In genomic region chr18:69953191-69953590, GRCh38 we compare ENCODE assay signal across 18 cellular contexts. TPM values are rescaled to one million over a fixed set of nuclear protein-coding genes. Genes with fewer than 3 reads are reported as not detected.
DNase-seq lines count a peak whose midpoint lies in the region; ATAC-seq lines count a peak whose summit lies in the region.
"Had no signal": no experiment of that assay in that cellular context is flagged by ENCODE, and none has a peak within 500 bp of the region (broad histone marks: within the 10 kb centered on the region; RNA-seq: fewer than 3 reads in every experiment).

No MANE protein-coding gene starts in this region.

- POLR2A ChIA-PET in activated naive CD8-positive, alpha-beta T cell treated with anti-CD3 and anti-CD28 coated beads, Interleukin-2, amount 10 ng/mL, durations not matched to agents 7 days and 5 days (lab: Charles Lee): no interaction called here
- POLR2A ChIA-PET in activated CD4-positive, alpha-beta memory T cell treated with anti-CD3 and anti-CD28 coated beads, Interleukin-2, amount 10 ng/mL, durations not matched to agents 7 days and 5 days (lab: Charles Lee): interaction anchor here (4.7 kb wide), 1 partner anchor 18 kb away, joined by 81 read pairs; no protein-coding TSS in a partner anchor

- H3K27ac Mint-ChIP-seq in activated CD4-positive, alpha-beta T cell treated with anti-CD3 and anti-CD28 coated beads, Interleukin-2, amount 10 ng/mL, durations not matched to agents 24 days and 14 days: peak overlapping the region; percentile 25
- H3K27ac Mint-ChIP-seq in activated naive CD8-positive, alpha-beta T cell treated with anti-CD3 and anti-CD28 coated beads, Interleukin-2, amount 10 ng/mL, durations not matched to agents 7 days and 5 days: peak overlapping the region; percentile 10
- no peak overlapping the region for H3K27ac Mint-ChIP-seq in activated naive CD8-positive, alpha-beta T cell treated with anti-CD3 and anti-CD28 coated beads for 36 hours
- no peak overlapping the region for H3K27ac Mint-ChIP-seq in activated CD4-positive, alpha-beta memory T cell treated with anti-CD3 and anti-CD28 coated beads, Interleukin-2, amount 10 ng/mL, durations not matched to agents 7 days and 5 days
- H3K27ac Mint-ChIP-seq in stimulated activated effector memory CD8-positive, alpha-beta T cell treated with anti-CD3 and anti-CD28 coated beads, Interleukin-12 subunit alpha, Interleukin-12 subunit beta, amount 100 ng/mL, for 72 hours: no peak overlapping the region

- intact Hi-C loops in activated CD4-positive, alpha-beta T cell treated with anti-CD3 and anti-CD28 coated beads, Interleukin-2, amount 10 ng/mL, durations not matched to agents 24 days and 14 days (cut with micrococcal nuclease): no loop called here

- H3K9me3 Mint-ChIP-seq in activated CD4-positive, alpha-beta T cell treated with anti-CD3 and anti-CD28 coated beads, Interleukin-2, amount 10 ng/mL, durations not matched to agents 24 days and 14 days: peaks cover 5% of the 10 kb centered on the region
- H3K9me3 Mint-ChIP-seq in activated naive CD8-positive, alpha-beta T cell treated with anti-CD3 and anti-CD28 coated beads, Interleukin-2, amount 10 ng/mL, durations not matched to agents 7 days and 5 days: peaks cover 5% of the 10 kb centered on the region
- peaks cover 9% of the 10 kb centered on the region for H3K9me3 Mint-ChIP-seq in activated naive CD8-positive, alpha-beta T cell treated with anti-CD3 and anti-CD28 coated beads for 36 hours
- peaks cover 5% of the 10 kb centered on the region for H3K9me3 Mint-ChIP-seq in activated CD4-positive, alpha-beta memory T cell treated with anti-CD3 and anti-CD28 coated beads, Interleukin-2, amount 10 ng/mL, durations not matched to agents 7 days and 5 days
- H3K9me3 Mint-ChIP-seq in stimulated activated effector memory CD8-positive, alpha-beta T cell treated with anti-CD3 and anti-CD28 coated beads, Interleukin-12 subunit alpha, Interleukin-12 subunit beta, amount 100 ng/mL, for 72 hours: peaks cover 4% of the 10 kb centered on the region
- H3K9me3 Mint-ChIP-seq: CD8-positive, alpha-beta T cell had no signal

- H3K4me1 Mint-ChIP-seq in activated CD4-positive, alpha-beta T cell treated with anti-CD3 and anti-CD28 coated beads, Interleukin-2, amount 10 ng/mL, durations not matched to agents 24 days and 14 days: peaks cover 24% of the 10 kb centered on the region
- peaks cover 18% of the 10 kb centered on the region for H3K4me1 Mint-ChIP-seq in activated naive CD8-positive, alpha-beta T cell treated with anti-CD3 and anti-CD28 coated beads, Interleukin-2, amount 10 ng/mL, durations not matched to agents 7 days and 5 days
- H3K4me1 Mint-ChIP-seq in activated naive CD8-positive, alpha-beta T cell treated with anti-CD3 and anti-CD28 coated beads for 36 hours: peaks cover 15% of the 10 kb centered on the region
- H3K4me1 Mint-ChIP-seq in activated CD4-positive, alpha-beta memory T cell treated with anti-CD3 and anti-CD28 coated beads, Interleukin-2, amount 10 ng/mL, durations not matched to agents 7 days and 5 days: peaks cover 33% of the 10 kb centered on the region
- H3K4me1 Mint-ChIP-seq in stimulated activated effector memory CD8-positive, alpha-beta T cell treated with anti-CD3 and anti-CD28 coated beads, Interleukin-12 subunit alpha, Interleukin-12 subunit beta, amount 100 ng/mL, for 72 hours: peaks cover 22% of the 10 kb centered on the region

- no peak for DNase-seq in activated CD4-positive, alpha-beta T cell treated with anti-CD3 and anti-CD28 coated beads, Interleukin-2, amount 10 ng/mL, durations not matched to agents 24 days and 14 days
- DNase-seq in activated CD4-positive, alpha-beta T cell treated with anti-CD3 and anti-CD28 coated beads for 1 hour: no peak
- DNase-seq in activated naive CD8-positive, alpha-beta T cell treated with anti-CD3 and anti-CD28 coated beads, Interleukin-2, amount 10 ng/mL, durations not matched to agents 7 days and 5 days: no peak
- DNase-seq in activated naive CD8-positive, alpha-beta T cell treated with anti-CD3 and anti-CD28 coated beads for 36 hours: no peak
- no peak for DNase-seq in activated CD4-positive, alpha-beta memory T cell treated with anti-CD3 and anti-CD28 coated beads, Interleukin-2, amount 10 ng/mL, durations not matched to agents 7 days and 5 days
- DNase-seq in stimulated activated effector memory CD8-positive, alpha-beta T cell treated with anti-CD3 and anti-CD28 coated beads, Interleukin-12 subunit alpha, Interleukin-12 subunit beta, amount 100 ng/mL, for 72 hours (ENCODE audit: low spot score in 2 of 2): no peak
- no peak for DNase-seq in stimulated activated naive CD4-positive, alpha-beta T cell (lab: John Stamatoyannopoulos, UW)
- DNase-seq in NCI-H1092 (lab: John Stamatoyannopoulos, UW): no peak
- DNase-seq: CD8-positive, alpha-beta T cell; DMS53; GOT3; IMR-90; Karpas-422; NCI-H1436; NCI-H1930; NCI-H526; PC-9 had no signal

- H3K36me3 Mint-ChIP-seq in activated CD4-positive, alpha-beta T cell treated with anti-CD3 and anti-CD28 coated beads, Interleukin-2, amount 10 ng/mL, durations not matched to agents 24 days and 14 days (ENCODE audit: low read depth): peaks cover 26% of the 10 kb centered on the region
- peaks cover 12% of the 10 kb centered on the region for H3K36me3 Mint-ChIP-seq in activated naive CD8-positive, alpha-beta T cell treated with anti-CD3 and anti-CD28 coated beads, Interleukin-2, amount 10 ng/mL, durations not matched to agents 7 days and 5 days
- peaks cover 22% of the 10 kb centered on the region for H3K36me3 Mint-ChIP-seq in activated naive CD8-positive, alpha-beta T cell treated with anti-CD3 and anti-CD28 coated beads for 36 hours
- peaks cover 29% of the 10 kb centered on the region for H3K36me3 Mint-ChIP-seq in activated CD4-positive, alpha-beta memory T cell treated with anti-CD3 and anti-CD28 coated beads, Interleukin-2, amount 10 ng/mL, durations not matched to agents 7 days and 5 days (ENCODE audit: low read depth)
- peaks cover 4% of the 10 kb centered on the region for H3K36me3 Mint-ChIP-seq in stimulated activated effector memory CD8-positive, alpha-beta T cell treated with anti-CD3 and anti-CD28 coated beads, Interleukin-12 subunit alpha, Interleukin-12 subunit beta, amount 100 ng/mL, for 72 hours
- H3K36me3 Mint-ChIP-seq: CD8-positive, alpha-beta T cell had no signal

- no peak for ATAC-seq in activated naive CD8-positive, alpha-beta T cell treated with anti-CD3 and anti-CD28 coated beads, Interleukin-2, amount 10 ng/mL, durations not matched to agents 7 days and 5 days (ENCODE audit: low read depth)
- no peak for ATAC-seq in stimulated activated effector memory CD8-positive, alpha-beta T cell treated with anti-CD3 and anti-CD28 coated beads, Interleukin-12 subunit alpha, Interleukin-12 subunit beta, amount 100 ng/mL, for 72 hours
- ATAC-seq: CD8-positive, alpha-beta T cell; HCT116 had no signal

- no peaks in the 10 kb centered on the region for H3K27me3 Mint-ChIP-seq in activated CD4-positive, alpha-beta T cell treated with anti-CD3 and anti-CD28 coated beads, Interleukin-2, amount 10 ng/mL, durations not matched to agents 24 days and 14 days
- H3K27me3 Mint-ChIP-seq in activated naive CD8-positive, alpha-beta T cell treated with anti-CD3 and anti-CD28 coated beads, Interleukin-2, amount 10 ng/mL, durations not matched to agents 7 days and 5 days: no peaks in the 10 kb centered on the region
- no peaks in the 10 kb centered on the region for H3K27me3 Mint-ChIP-seq in activated naive CD8-positive, alpha-beta T cell treated with anti-CD3 and anti-CD28 coated beads for 36 hours
- no peaks in the 10 kb centered on the region for H3K27me3 Mint-ChIP-seq in activated CD4-positive, alpha-beta memory T cell treated with anti-CD3 and anti-CD28 coated beads, Interleukin-2, amount 10 ng/mL, durations not matched to agents 7 days and 5 days

- H3K4me3 Mint-ChIP-seq in activated CD4-positive, alpha-beta T cell treated with anti-CD3 and anti-CD28 coated beads, Interleukin-2, amount 10 ng/mL, durations not matched to agents 24 days and 14 days: peak overlapping the region; percentile 47
- no peak overlapping the region for H3K4me3 Mint-ChIP-seq in activated naive CD8-positive, alpha-beta T cell treated with anti-CD3 and anti-CD28 coated beads, Interleukin-2, amount 10 ng/mL, durations not matched to agents 7 days and 5 days
- H3K4me3 Mint-ChIP-seq in activated naive CD8-positive, alpha-beta T cell treated with anti-CD3 and anti-CD28 coated beads for 36 hours: no peak overlapping the region
- peak overlapping the region; percentile 11 for H3K4me3 Mint-ChIP-seq in activated CD4-positive, alpha-beta memory T cell treated with anti-CD3 and anti-CD28 coated beads, Interleukin-2, amount 10 ng/mL, durations not matched to agents 7 days and 5 days
- H3K4me3 Mint-ChIP-seq in stimulated activated effector memory CD8-positive, alpha-beta T cell treated with anti-CD3 and anti-CD28 coated beads, Interleukin-12 subunit alpha, Interleukin-12 subunit beta, amount 100 ng/mL, for 72 hours: peak overlapping the region; percentile 34
- H3K4me3 Mint-ChIP-seq: CD8-positive, alpha-beta T cell had no signal

- CTCF ChIA-PET in activated CD4-positive, alpha-beta memory T cell treated with anti-CD3 and anti-CD28 coated beads, Interleukin-2, amount 10 ng/mL, durations not matched to agents 7 days and 5 days (lab: Charles Lee): no interaction called here

RNA-seq across cellular contexts. Expression of gene CD226, which starts 5.5 kb away (rescaled TPM):
- total RNA-seq in activated CD4-positive, alpha-beta T cell treated with anti-CD3 and anti-CD28 coated beads, Interleukin-2, amount 10 ng/mL, durations not matched to agents 24 days and 14 days: 121 and 123 TPM in 2 replicates
- 10 to 100 TPM; 46.4 to 50.9 TPM for total RNA-seq in activated naive CD8-positive, alpha-beta T cell treated with anti-CD3 and anti-CD28 coated beads, Interleukin-2, amount 10 ng/mL, durations not matched to agents 7 days and 5 days
- total RNA-seq in activated naive CD8-positive, alpha-beta T cell treated with anti-CD3 and anti-CD28 coated beads for 36 hours: 10 to 100 TPM; 57.2 to 57.7 TPM
- total RNA-seq in activated CD4-positive, alpha-beta memory T cell treated with anti-CD3 and anti-CD28 coated beads, Interleukin-2, amount 10 ng/mL, durations not matched to agents 7 days and 5 days: 100 to 1,000 TPM; 102 to 111 TPM

Comparison
In these comparisons a context has a peak if more than half of its experiments do, and no peak if none do; other contexts are left out.
1. H3K27ac Mint-ChIP-seq: peak in activated CD4-positive, alpha-beta T cell treated with anti-CD3 and anti-CD28 coated beads, Interleukin-2, amount 10 ng/mL, durations not matched to agents 24 days and 14 days (single experiment) and activated naive CD8-positive, alpha-beta T cell treated with anti-CD3 and anti-CD28 coated beads, Interleukin-2, amount 10 ng/mL, durations not matched to agents 7 days and 5 days (single experiment); none in activated naive CD8-positive, alpha-beta T cell treated with anti-CD3 and anti-CD28 coated beads for 36 hours (single experiment), activated CD4-positive, alpha-beta memory T cell treated with anti-CD3 and anti-CD28 coated beads, Interleukin-2, amount 10 ng/mL, durations not matched to agents 7 days and 5 days (single experiment) and stimulated activated effector memory CD8-positive, alpha-beta T cell treated with anti-CD3 and anti-CD28 coated beads, Interleukin-12 subunit alpha, Interleukin-12 subunit beta, amount 100 ng/mL, for 72 hours (single experiment).
2. H3K4me3 Mint-ChIP-seq: peak in activated CD4-positive, alpha-beta T cell treated with anti-CD3 and anti-CD28 coated beads, Interleukin-2, amount 10 ng/mL, durations not matched to agents 24 days and 14 days (single experiment), activated CD4-positive, alpha-beta memory T cell treated with anti-CD3 and anti-CD28 coated beads, Interleukin-2, amount 10 ng/mL, durations not matched to agents 7 days and 5 days (single experiment) and stimulated activated effector memory CD8-positive, alpha-beta T cell treated with anti-CD3 and anti-CD28 coated beads, Interleukin-12 subunit alpha, Interleukin-12 subunit beta, amount 100 ng/mL, for 72 hours (single experiment); none in activated naive CD8-positive, alpha-beta T cell treated with anti-CD3 and anti-CD28 coated beads, Interleukin-2, amount 10 ng/mL, durations not matched to agents 7 days and 5 days (single experiment) and activated naive CD8-positive, alpha-beta T cell treated with anti-CD3 and anti-CD28 coated beads for 36 hours (single experiment).